10 cellular contexts compared by ENCODE assay signal in the genomic region with DNA sequence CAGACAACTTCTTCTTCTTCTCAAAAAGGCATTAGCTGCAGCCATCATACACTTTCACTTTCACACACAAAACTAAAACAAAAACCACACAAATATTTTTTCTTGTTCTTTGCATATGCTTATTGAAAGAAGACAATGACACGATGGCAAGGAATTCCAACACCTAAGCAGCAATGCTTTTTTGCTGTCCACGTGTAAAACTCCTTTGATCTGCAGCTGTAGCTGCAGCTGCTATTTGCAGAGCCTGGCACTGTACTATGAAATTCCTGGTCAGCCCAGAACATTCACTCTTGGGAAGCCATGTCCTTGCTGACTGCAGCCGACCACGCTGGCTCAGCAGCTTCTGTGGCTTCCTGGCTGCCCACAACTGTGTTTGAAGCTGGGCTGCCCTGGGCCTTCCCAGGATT.
DNase-seq lines count a peak whose midpoint lies in the region; ATAC-seq, FAIRE-seq and TF ChIP-seq lines count a peak whose summit lies in the region.
"Had no signal": no experiment of that assay in that cellular context is flagged by ENCODE, and none has a peak within 500 bp of the region (broad histone marks: within the 10 kb centered on the region; RNA-seq: fewer than 3 reads in every experiment).

No MANE protein-coding gene starts in this region.

- no peaks in the 10 kb centered on the region for H3K4me1 Mint-ChIP-seq in activated CD8-positive, alpha-beta T cell treated with anti-CD3 and anti-CD28 coated beads, Interleukin-2, amount 10 ng/mL, durations not matched to agents 7 days and 5 days (ENCODE audit: low read depth)

- no peak overlapping the region for H3K4me3 Mint-ChIP-seq in activated CD8-positive, alpha-beta T cell treated with anti-CD3 and anti-CD28 coated beads, Interleukin-2, amount 10 ng/mL, durations not matched to agents 7 days and 5 days

- H3K36me3 ChIP-seq in GM23248 (ENCODE audit: low read depth) = no peaks in the 10 kb centered on the region
- H3K36me3 ChIP-seq in cardiac muscle cell = no peaks in the 10 kb centered on the region

- no peak overlapping the region for H3K27ac Mint-ChIP-seq in activated CD8-positive, alpha-beta T cell treated with anti-CD3 and anti-CD28 coated beads, Interleukin-2, amount 10 ng/mL, durations not matched to agents 7 days and 5 days

- no peaks in the 10 kb centered on the region for H3K27me3 Mint-ChIP-seq in activated CD8-positive, alpha-beta T cell treated with anti-CD3 and anti-CD28 coated beads, Interleukin-2, amount 10 ng/mL, durations not matched to agents 7 days and 5 days (ENCODE audit: low read depth)

- no peak for FAIRE-seq in RCC 7860 (lab: Jason Lieb, UNC)

- no peaks in the 10 kb centered on the region for H3K9me3 ChIP-seq in GM23248 (ENCODE audit: low read depth)
- H3K9me3 ChIP-seq in cardiac muscle cell (ENCODE audit: low read depth) = no peaks in the 10 kb centered on the region

- H3K36me3 Mint-ChIP-seq in activated CD8-positive, alpha-beta T cell treated with anti-CD3 and anti-CD28 coated beads, Interleukin-2, amount 10 ng/mL, durations not matched to agents 7 days and 5 days (ENCODE audit: low read depth) = no peaks in the 10 kb centered on the region

- no peaks in the 10 kb centered on the region for H3F3A ChIP-seq in GM23248 (ENCODE audit: insufficient read depth)

- CTCF ChIA-PET in activated CD8-positive, alpha-beta T cell treated with anti-CD3 and anti-CD28 coated beads, Interleukin-2, amount 10 ng/mL, durations not matched to agents 7 days and 5 days (lab: Charles Lee) = no interaction called here

- WGBS in GM23248 (ENCODE audit: low coverage in 1 of 2, low lambda C conversion rate in 2 of 2, missing lambda C conversion rate in 2 of 2), 2 experiments = 9 to 16% methylated on average over 4 of the region's 4 CpGs

- no peaks in the 10 kb centered on the region for H3K4me1 ChIP-seq in GM23248 (ENCODE audit: insufficient read depth)
- H3K4me1 ChIP-seq in cardiac muscle cell (ENCODE audit: low read depth) = peaks cover 49% of the 10 kb centered on the region

- peak overlapping the region; percentile 63 for H2AFZ ChIP-seq in GM23248

- no peak overlapping the region for H3K9ac ChIP-seq in GM23248

- H3K27ac ChIP-seq in GM23248 (no peak overlapping the region), cardiac muscle cell (peak overlapping the region; percentile 93)

- peak overlapping the region; percentile 55 for H3K4me2 ChIP-seq in GM23248 (ENCODE audit: unreplicated experiment)

- H3K9me3 Mint-ChIP-seq in activated CD8-positive, alpha-beta T cell treated with anti-CD3 and anti-CD28 coated beads, Interleukin-2, amount 10 ng/mL, durations not matched to agents 7 days and 5 days (ENCODE audit: insufficient read depth) = no peaks in the 10 kb centered on the region

- in situ Hi-C loops in GM23248 (cut with MboI) = no loop called here

- no peaks in the 10 kb centered on the region for H4K20me1 ChIP-seq in GM23248 (ENCODE audit: insufficient read depth)

- POLR2A ChIA-PET in activated CD8-positive, alpha-beta T cell treated with anti-CD3 and anti-CD28 coated beads, Interleukin-2, amount 10 ng/mL, durations not matched to agents 7 days and 5 days (lab: Charles Lee) = no interaction called here

- no peak for ATAC-seq in activated CD8-positive, alpha-beta T cell treated with anti-CD3 and anti-CD28 coated beads, Interleukin-2, amount 10 ng/mL, durations not matched to agents 7 days and 5 days
- no peak for ATAC-seq in HG03354 (IDR thresholded peaks at IDR 0.05; ENCODE audit: poor library complexity, severe bottlenecking, unreplicated experiment)

- TF ChIP-seq CTCF in cardiac muscle cell (IDR thresholded peaks at IDR 0.05; ENCODE audit: low read depth, low read length) = no peak

- DNase-seq in AG08395 (ENCODE audit: low spot score) = peak; percentile 7
- peak; percentile 44 for DNase-seq in GM23248
- DNase-seq in RCC 7860 (ENCODE audit: low spot score) = peak; percentile 52
- peak; percentile 36 to 61 for DNase-seq in cardiac muscle cell (ENCODE audit: low read depth in 1 of 2, low spot score in 1 of 2)
- DNase-seq in activated CD8-positive, alpha-beta T cell treated with anti-CD3 and anti-CD28 coated beads, Interleukin-2, amount 10 ng/mL, durations not matched to agents 7 days and 5 days = no peak
- no peak for DNase-seq in NAMALWA (ENCODE audit: low spot score)
- DNase-seq in medulla oblongata (ENCODE audit: extremely low spot score) = no peak
- DNase-seq: activated gamma-delta T cell, erythroblast had no signal

- H3K9me2 ChIP-seq in GM23248 (ENCODE audit: insufficient read depth) = no peaks in the 10 kb centered on the region

- H3K27me3 ChIP-seq in GM23248 (replicated peaks; ENCODE audit: insufficient read depth) (no peaks in the 10 kb centered on the region; the same call in 1 of the 2 replicates), cardiac muscle cell (no peaks in the 10 kb centered on the region)

- H3K4me3 ChIP-seq in GM23248 (no peak overlapping the region; the same call in 1 of the 2 replicates), cardiac muscle cell (no peak overlapping the region)

- H3K79me2 ChIP-seq in GM23248 (ENCODE audit: insufficient read depth) = no peaks in the 10 kb centered on the region

Comparison
In these comparisons a context has a peak if more than half of its experiments do, and no peak if none do; other contexts are left out.
1. DNase-seq: peak in AG08395 (single experiment), GM23248 (single experiment), RCC 7860 (single experiment) and cardiac muscle cell (2 of 2); none in activated CD8-positive, alpha-beta T cell treated with anti-CD3 and anti-CD28 coated beads, Interleukin-2, amount 10 ng/mL, durations not matched to agents 7 days and 5 days (single experiment), NAMALWA (single experiment) and medulla oblongata (single experiment).